ENCODE assay signal across 1 cellular context in the genomic region with DNA sequence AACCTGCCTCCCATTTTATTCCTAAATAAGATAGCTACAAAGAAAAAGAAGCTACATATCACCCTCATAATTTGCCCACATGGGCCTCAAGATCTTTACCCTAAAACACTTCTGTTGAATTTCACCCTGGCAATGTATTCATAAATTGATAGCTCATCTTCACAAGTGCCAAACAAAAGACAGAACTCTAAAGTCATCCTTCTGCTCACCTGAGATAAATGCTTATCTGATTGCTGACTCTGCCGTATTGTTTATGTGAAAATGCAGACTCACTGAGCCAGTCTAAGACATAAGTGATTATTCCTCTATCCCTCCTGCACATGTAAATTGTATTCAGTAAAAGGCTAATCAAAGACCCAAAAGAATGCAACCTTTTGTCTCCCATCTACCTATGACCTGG.
TF ChIP-seq lines count a peak whose summit lies in the region.

No MANE protein-coding gene starts in this region.

TF ChIP-seq in GM23338, 12 proteins besides CTCF, POLR2A, EP300 and RAD21 (continued from another document):
- TF ChIP-seq, protein P1, sequence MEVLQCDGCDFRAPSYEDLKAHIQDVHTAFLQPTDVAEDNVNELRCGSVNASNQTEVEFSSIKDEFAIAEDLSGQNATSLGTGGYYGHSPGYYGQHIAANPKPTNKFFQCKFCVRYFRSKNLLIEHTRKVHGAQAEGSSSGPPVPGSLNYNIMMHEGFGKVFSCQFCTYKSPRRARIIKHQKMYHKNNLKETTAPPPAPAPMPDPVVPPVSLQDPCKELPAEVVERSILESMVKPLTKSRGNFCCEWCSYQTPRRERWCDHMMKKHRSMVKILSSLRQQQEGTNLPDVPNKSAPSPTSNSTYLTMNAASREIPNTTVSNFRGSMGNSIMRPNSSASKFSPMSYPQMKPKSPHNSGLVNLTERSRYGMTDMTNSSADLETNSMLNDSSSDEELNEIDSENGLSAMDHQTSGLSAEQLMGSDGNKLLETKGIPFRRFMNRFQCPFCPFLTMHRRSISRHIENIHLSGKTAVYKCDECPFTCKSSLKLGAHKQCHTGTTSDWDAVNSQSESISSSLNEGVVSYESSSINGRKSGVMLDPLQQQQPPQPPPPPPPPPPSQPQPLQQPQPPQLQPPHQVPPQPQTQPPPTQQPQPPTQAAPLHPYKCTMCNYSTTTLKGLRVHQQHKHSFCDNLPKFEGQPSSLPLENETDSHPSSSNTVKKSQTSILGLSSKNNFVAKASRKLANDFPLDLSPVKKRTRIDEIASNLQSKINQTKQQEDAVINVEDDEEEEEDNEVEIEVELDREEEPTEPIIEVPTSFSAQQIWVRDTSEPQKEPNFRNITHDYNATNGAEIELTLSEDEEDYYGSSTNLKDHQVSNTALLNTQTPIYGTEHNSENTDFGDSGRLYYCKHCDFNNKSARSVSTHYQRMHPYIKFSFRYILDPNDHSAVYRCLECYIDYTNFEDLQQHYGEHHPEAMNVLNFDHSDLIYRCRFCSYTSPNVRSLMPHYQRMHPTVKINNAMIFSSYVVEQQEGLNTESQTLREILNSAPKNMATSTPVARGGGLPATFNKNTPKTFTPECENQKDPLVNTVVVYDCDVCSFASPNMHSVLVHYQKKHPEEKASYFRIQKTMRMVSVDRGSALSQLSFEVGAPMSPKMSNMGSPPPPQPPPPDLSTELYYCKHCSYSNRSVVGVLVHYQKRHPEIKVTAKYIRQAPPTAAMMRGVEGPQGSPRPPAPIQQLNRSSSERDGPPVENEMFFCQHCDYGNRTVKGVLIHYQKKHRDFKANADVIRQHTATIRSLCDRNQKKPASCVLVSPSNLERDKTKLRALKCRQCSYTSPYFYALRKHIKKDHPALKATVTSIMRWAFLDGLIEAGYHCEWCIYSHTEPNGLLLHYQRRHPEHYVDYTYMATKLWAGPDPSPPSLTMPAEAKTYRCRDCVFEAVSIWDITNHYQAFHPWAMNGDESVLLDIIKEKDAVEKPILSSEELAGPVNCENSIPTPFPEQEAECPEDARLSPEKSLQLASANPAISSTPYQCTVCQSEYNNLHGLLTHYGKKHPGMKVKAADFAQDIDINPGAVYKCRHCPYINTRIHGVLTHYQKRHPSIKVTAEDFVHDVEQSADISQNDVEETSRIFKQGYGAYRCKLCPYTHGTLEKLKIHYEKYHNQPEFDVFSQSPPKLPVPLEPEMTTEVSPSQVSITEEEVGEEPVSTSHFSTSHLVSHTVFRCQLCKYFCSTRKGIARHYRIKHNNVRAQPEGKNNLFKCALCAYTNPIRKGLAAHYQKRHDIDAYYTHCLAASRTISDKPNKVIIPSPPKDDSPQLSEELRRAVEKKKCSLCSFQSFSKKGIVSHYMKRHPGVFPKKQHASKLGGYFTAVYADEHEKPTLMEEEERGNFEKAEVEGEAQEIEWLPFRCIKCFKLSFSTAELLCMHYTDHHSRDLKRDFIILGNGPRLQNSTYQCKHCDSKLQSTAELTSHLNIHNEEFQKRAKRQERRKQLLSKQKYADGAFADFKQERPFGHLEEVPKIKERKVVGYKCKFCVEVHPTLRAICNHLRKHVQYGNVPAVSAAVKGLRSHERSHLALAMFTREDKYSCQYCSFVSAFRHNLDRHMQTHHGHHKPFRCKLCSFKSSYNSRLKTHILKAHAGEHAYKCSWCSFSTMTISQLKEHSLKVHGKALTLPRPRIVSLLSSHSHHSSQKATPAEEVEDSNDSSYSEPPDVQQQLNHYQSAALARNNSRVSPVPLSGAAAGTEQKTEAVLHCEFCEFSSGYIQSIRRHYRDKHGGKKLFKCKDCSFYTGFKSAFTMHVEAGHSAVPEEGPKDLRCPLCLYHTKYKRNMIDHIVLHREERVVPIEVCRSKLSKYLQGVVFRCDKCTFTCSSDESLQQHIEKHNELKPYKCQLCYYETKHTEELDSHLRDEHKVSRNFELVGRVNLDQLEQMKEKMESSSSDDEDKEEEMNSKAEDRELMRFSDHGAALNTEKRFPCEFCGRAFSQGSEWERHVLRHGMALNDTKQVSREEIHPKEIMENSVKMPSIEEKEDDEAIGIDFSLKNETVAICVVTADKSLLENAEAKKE (CRISPR knock-in tag; IDR thresholded peaks at IDR 0.05): no peak
- TF ChIP-seq REST (IDR thresholded peaks at IDR 0.05; ENCODE audit: unreplicated experiment) (no peak), ETS1 (IDR thresholded peaks at IDR 0.05) (no peak), STAT1 (IDR thresholded peaks at IDR 0.05; ENCODE audit: unreplicated experiment) (no peak), EZH2phosphoT487 (IDR thresholded peaks at IDR 0.05; ENCODE audit: unreplicated experiment) (no peak), ZNF331 (CRISPR knock-in tag; IDR thresholded peaks at IDR 0.05; ENCODE audit: low read depth) (no peak)
